1 cellular context compared by ENCODE assay signal in the genomic region with DNA sequence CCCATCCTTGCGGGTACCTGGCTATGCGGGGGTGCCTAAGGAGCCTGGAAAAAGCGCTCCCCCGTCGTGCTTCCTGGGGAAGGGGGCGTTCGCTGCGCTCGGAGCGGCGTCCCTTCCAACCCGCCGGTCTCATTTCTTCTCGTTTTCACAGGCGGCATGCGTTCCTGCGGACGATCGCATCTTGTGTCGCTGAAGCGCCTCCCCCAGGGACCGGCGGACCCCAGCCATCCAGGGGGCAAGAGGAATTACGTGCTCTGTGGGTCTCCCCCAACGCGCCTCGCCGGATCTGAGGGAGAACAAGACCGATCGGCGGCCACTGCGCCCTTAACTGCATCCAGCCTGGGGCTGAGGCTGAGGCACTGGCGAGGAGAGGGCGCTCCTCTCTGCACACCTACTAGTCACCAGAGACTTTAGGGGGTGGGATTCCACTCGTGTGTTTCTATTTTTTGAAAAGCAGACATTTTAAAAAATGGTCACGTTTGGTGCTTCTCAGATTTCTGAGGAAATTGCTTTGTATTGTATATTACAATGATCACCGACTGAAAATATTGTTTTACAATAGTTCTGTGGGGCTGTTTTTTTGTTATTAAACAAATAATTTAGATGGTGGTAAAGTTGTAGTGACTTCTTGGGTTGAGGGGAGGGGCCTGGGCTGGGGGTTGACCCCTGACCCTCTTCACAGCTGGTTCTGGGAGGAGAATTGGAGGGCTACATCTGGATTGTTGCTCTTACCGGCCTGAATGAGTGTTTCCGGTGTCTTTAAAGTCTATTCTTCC.
TF ChIP-seq lines count a peak whose summit lies in the region.

No MANE protein-coding gene starts in this region.

TF ChIP-seq in HEK293, 187 proteins besides CTCF, POLR2A, EP300 and RAD21 (continued from another document):
- TF ChIP-seq FEZF1 (tag by site-specific recombination; IDR thresholded peaks at IDR 0.05) (no peak), EGR2 (tag by site-specific recombination; IDR thresholded peaks at IDR 0.05; ENCODE audit: low read depth) (peak; percentile 51), ZNF133 (tag by site-specific recombination; IDR thresholded peaks at IDR 0.05) (no peak), ZNF350 (tag by site-specific recombination; IDR thresholded peaks at IDR 0.05) (no peak), ZBTB8A (tag by site-specific recombination; IDR thresholded peaks at IDR 0.05) (0 out of 2 replicates have a peak, but pooled peaks have one; percentile 11), REPIN1 (tag by site-specific recombination; IDR thresholded peaks at IDR 0.05; ENCODE audit: low read depth) (no peak), ZBTB20 (tag by site-specific recombination; IDR thresholded peaks at IDR 0.05) (no peak), GLIS1 (tag by site-specific recombination; IDR thresholded peaks at IDR 0.05) (peak; percentile 92), HOXD13 (CRISPR knock-in tag; IDR thresholded peaks at IDR 0.05; ENCODE audit: borderline replicate concordance) (no peak), PRDM6 (tag by site-specific recombination; IDR thresholded peaks at IDR 0.05) (no peak), KLF8 (tag by site-specific recombination; IDR thresholded peaks at IDR 0.05) (no peak), ZNF18 (tag by site-specific recombination; IDR thresholded peaks at IDR 0.05) (no peak), YY2 (tag by site-specific recombination; IDR thresholded peaks at IDR 0.05) (no peak), GLIS2 (tag by site-specific recombination; IDR thresholded peaks at IDR 0.05) (peak; percentile 95), ZNF639 (tag by site-specific recombination; IDR thresholded peaks at IDR 0.05) (no peak), ZBTB48 (tag by site-specific recombination; IDR thresholded peaks at IDR 0.05) (peak; percentile 44), ZFP37 (tag by site-specific recombination; IDR thresholded peaks at IDR 0.05) (no peak), ZNF521 (tag by site-specific recombination; IDR thresholded peaks at IDR 0.05) (no peak), SETDB1 (IDR thresholded peaks at IDR 0.05; ENCODE audit: insufficient read length, low read length) (no peak), ZBTB26 (tag by site-specific recombination; optimal IDR thresholded peaks at IDR 0.05) (no peak), ZNF518A (tag by site-specific recombination; conservative IDR thresholded peaks at IDR 0.05; ENCODE audit: low read depth) (no peak), ZNF580 (tag by site-specific recombination; IDR thresholded peaks at IDR 0.05) (no peak), ZNF2 (tag by site-specific recombination; IDR thresholded peaks at IDR 0.05) (no peak), ZNF292 (tag by site-specific recombination; IDR thresholded peaks at IDR 0.05; ENCODE audit: borderline replicate concordance, low read depth) (no peak), ZNF211 (tag by site-specific recombination; IDR thresholded peaks at IDR 0.05; ENCODE audit: low read depth) (no peak), ZFP3 (tag by site-specific recombination; IDR thresholded peaks at IDR 0.05; ENCODE audit: low read depth) (no peak), ZNF585B (tag by site-specific recombination; IDR thresholded peaks at IDR 0.05) (no peak), ZBTB11 (tag by site-specific recombination; conservative IDR thresholded peaks at IDR 0.05; ENCODE audit: low read depth) (peak; percentile 73)
- TF ChIP-seq, protein P1, sequence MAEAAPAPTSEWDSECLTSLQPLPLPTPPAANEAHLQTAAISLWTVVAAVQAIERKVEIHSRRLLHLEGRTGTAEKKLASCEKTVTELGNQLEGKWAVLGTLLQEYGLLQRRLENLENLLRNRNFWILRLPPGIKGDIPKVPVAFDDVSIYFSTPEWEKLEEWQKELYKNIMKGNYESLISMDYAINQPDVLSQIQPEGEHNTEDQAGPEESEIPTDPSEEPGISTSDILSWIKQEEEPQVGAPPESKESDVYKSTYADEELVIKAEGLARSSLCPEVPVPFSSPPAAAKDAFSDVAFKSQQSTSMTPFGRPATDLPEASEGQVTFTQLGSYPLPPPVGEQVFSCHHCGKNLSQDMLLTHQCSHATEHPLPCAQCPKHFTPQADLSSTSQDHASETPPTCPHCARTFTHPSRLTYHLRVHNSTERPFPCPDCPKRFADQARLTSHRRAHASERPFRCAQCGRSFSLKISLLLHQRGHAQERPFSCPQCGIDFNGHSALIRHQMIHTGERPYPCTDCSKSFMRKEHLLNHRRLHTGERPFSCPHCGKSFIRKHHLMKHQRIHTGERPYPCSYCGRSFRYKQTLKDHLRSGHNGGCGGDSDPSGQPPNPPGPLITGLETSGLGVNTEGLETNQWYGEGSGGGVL (tag by site-specific recombination; IDR thresholded peaks at IDR 0.05), result 0 out of 2 replicates have a peak, but pooled peaks have one; percentile 3
- TF ChIP-seq, protein P2, sequence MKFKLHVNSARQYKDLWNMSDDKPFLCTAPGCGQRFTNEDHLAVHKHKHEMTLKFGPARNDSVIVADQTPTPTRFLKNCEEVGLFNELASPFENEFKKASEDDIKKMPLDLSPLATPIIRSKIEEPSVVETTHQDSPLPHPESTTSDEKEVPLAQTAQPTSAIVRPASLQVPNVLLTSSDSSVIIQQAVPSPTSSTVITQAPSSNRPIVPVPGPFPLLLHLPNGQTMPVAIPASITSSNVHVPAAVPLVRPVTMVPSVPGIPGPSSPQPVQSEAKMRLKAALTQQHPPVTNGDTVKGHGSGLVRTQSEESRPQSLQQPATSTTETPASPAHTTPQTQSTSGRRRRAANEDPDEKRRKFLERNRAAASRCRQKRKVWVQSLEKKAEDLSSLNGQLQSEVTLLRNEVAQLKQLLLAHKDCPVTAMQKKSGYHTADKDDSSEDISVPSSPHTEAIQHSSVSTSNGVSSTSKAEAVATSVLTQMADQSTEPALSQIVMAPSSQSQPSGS (tag by site-specific recombination; IDR thresholded peaks at IDR 0.05; ENCODE audit: low read depth), result no peak
